ENCODE assay signal across 9 cellular contexts in genomic region chr1:207826557-207827487, GRCh38.
DNase-seq lines count a peak whose midpoint lies in the region; ATAC-seq and TF ChIP-seq lines count a peak whose summit lies in the region.
"Had no signal": no experiment of that assay in that cellular context is flagged by ENCODE, and none has a peak within 500 bp of the region (broad histone marks: within the 10 kb centered on the region; RNA-seq: fewer than 3 reads in every experiment).

No MANE protein-coding gene starts in this region.

- TF ChIP-seq CTCF in SU-DHL-6 (IDR thresholded peaks at IDR 0.05; ENCODE audit: insufficient read depth, low read length, poor library complexity, severe bottlenecking) (no peak), gastroesophageal sphincter (IDR thresholded peaks at IDR 0.05) (no peak), gastrocnemius medialis (IDR thresholded peaks at IDR 0.05 in 4 of 5, conservative IDR thresholded peaks at IDR 0.05 in 1 of 5) (no peak)

- peaks cover 7% of the 10 kb centered on the region for H3F3A ChIP-seq in SU-DHL-6 (ENCODE audit: insufficient read depth)

- no peaks in the 10 kb centered on the region for H3K9me3 ChIP-seq in SU-DHL-6 (ENCODE audit: insufficient read depth, low read length)
- H3K9me3 ChIP-seq in gastroesophageal sphincter, result no peaks in the 10 kb centered on the region
- H3K9me3 ChIP-seq in gastrocnemius medialis, result no peaks in the 10 kb centered on the region

- H3K79me2 ChIP-seq in SU-DHL-6 (ENCODE audit: insufficient read depth, low read length), result peaks cover 12% of the 10 kb centered on the region; the same call in 1 of the 2 replicates

- intact Hi-C loops in gastrocnemius medialis (cut with DNase I; ENCODE audit: low total_unique reads), result loop anchor here (5.0 kb wide), 1 partner anchor 335 kb away; no protein-coding TSS in a partner anchor

- in situ Hi-C loops in gastrocnemius medialis (cut with MboI; ENCODE audit: low sequenced_read_pairs in 4 of 4), result loop anchor here in 3 of 4 donors (5.0 to 10.0 kb wide), 2 partner anchors 40 to 48 kb away; no protein-coding TSS in a partner anchor

- TF ChIP-seq POLR2A in gastroesophageal sphincter (IDR thresholded peaks at IDR 0.05), result peak in 1 of 2 donors; percentile 14
- TF ChIP-seq POLR2A in gastrocnemius medialis (IDR thresholded peaks at IDR 0.05), result no peak

- peaks cover 27 to 77% (median 67%) of the 10 kb centered on the region in 3 donors for H3K4me1 ChIP-seq in gastroesophageal sphincter
- peaks cover 60 to 76% of the 10 kb centered on the region in 2 donors for H3K4me1 ChIP-seq in gastrocnemius medialis

- no peak for TF ChIP-seq EP300 in gastroesophageal sphincter (IDR thresholded peaks at IDR 0.05)

- H3K4me3 ChIP-seq in SU-DHL-6 (ENCODE audit: insufficient read depth, low read length, poor library complexity, severe bottlenecking) (no peak overlapping the region), gastroesophageal sphincter (peak overlapping the region; percentile 80 to 92), gastrocnemius medialis (peak overlapping the region; percentile 37 to 95 (median 92))

- peak overlapping the region; percentile 64 for H2AFZ ChIP-seq in SU-DHL-6 (ENCODE audit: low read depth, low read length, severe bottlenecking)

- WGBS in gastroesophageal sphincter (ENCODE audit: low coverage in 1 of 2), 2 donors, result 11 to 21% methylated on average over 11 to 17 of the region's 18 CpGs

- H3K4me2 ChIP-seq in SU-DHL-6 (ENCODE audit: low read depth, low read length, poor library complexity, severe bottlenecking), result peak overlapping the region; percentile 47

- no peaks in the 10 kb centered on the region for H4K20me1 ChIP-seq in SU-DHL-6 (ENCODE audit: low read depth, low read length)

- no peaks in the 10 kb centered on the region for H3K27me3 ChIP-seq in SU-DHL-6 (ENCODE audit: low read length)
- no peaks in the 10 kb centered on the region for H3K27me3 ChIP-seq in gastroesophageal sphincter
- H3K27me3 ChIP-seq in gastrocnemius medialis, result no peaks in the 10 kb centered on the region

- no peak overlapping the region for H3K9ac ChIP-seq in SU-DHL-6 (ENCODE audit: low read length)

- DNase-seq in ELR (ENCODE audit: low read depth), result peak; percentile 55
- peak in 1 of 2 donors; percentile 36 for DNase-seq in gastrocnemius medialis
- no peak for DNase-seq in NCI-H69 (lab: John Stamatoyannopoulos, UW)
- no peak for DNase-seq in NCI-H526 treated with DMSO at 0.1 percent for 48 hours (lab: John Stamatoyannopoulos, UW)
- no peak for DNase-seq in GF-D8 (lab: John Stamatoyannopoulos, UW)
- DNase-seq in activated CD4-positive, alpha-beta T cell treated with anti-CD3 and anti-CD28 coated beads, Interleukin-2, amount 50 U/mL, for 1 hour, result no peak
- DNase-seq: H7 had no signal

- H3K27ac ChIP-seq in SU-DHL-6 (ENCODE audit: low read depth, low read length) (no peak overlapping the region), gastroesophageal sphincter (peak overlapping the region; percentile 97 to 100 (median 98)), gastrocnemius medialis (peak overlapping the region; percentile 96 to 100 (median 99))

- no peak for ATAC-seq in gastroesophageal sphincter
- ATAC-seq in gastrocnemius medialis, result no peak

- H3K9me2 ChIP-seq in SU-DHL-6 (replicated peaks; ENCODE audit: insufficient read depth, low read length), result no peaks in the 10 kb centered on the region

- no peaks in the 10 kb centered on the region for H3K36me3 ChIP-seq in SU-DHL-6 (ENCODE audit: low read length)
- peaks cover 0 to 3% of the 10 kb centered on the region in 2 donors for H3K36me3 ChIP-seq in gastroesophageal sphincter
- peaks cover 0 to 5% of the 10 kb centered on the region in 2 donors for H3K36me3 ChIP-seq in gastrocnemius medialis
